21 cellular contexts compared by ENCODE assay signal in the genomic region with DNA sequence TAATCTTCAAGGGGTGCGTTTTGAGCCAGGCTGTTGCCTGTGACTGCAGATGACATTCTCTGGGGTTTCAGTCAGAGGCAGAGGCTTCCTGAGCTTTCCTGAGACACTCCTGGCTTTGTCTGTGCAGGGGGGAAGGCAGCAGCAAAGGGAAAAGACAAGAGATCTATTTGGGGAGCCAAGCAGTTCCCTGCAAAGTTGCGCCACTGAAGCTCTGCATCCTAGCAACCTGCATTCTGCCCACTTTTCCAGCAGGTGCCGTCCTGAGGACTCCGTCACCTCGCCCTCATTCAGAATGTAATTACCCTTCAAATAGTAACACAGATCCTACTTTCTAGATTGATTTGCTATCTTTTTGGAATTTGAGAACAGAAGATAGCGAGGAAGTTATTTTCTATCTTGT. TPM values are rescaled to one million over a fixed set of nuclear protein-coding genes. Genes with fewer than 3 reads are reported as not detected.
DNase-seq lines count a peak whose midpoint lies in the region; TF ChIP-seq lines count a peak whose summit lies in the region.
"Had no signal": no experiment of that assay in that cellular context is flagged by ENCODE, and none has a peak within 500 bp of the region (broad histone marks: within the 10 kb centered on the region; RNA-seq: fewer than 3 reads in every experiment).

No MANE protein-coding gene starts in this region.

- H3K27ac ChIP-seq in CD8-positive, alpha-beta memory T cell (ENCODE audit: low read depth, low read length), result no peak overlapping the region
- H3K27ac ChIP-seq in neural progenitor cell (no peak overlapping the region), Karpas-422 (ENCODE audit: low read length) (no peak overlapping the region), esophagus muscularis mucosa (replicated peaks in 1 of 4) (no peak overlapping the region)
- no peak overlapping the region for H3K27ac ChIP-seq in effector memory CD4-positive, alpha-beta T cell (ENCODE audit: insufficient read depth, low read length, poor library complexity, severe bottlenecking)
- H3K27ac ChIP-seq: right atrium auricular region, testis had no signal

- H3K27me3 Mint-ChIP-seq in CD8-positive, alpha-beta memory T cell, result peaks cover 45 to 79% of the 10 kb centered on the region in 2 donors
- H3K27me3 Mint-ChIP-seq in IgD-negative memory B cell (peaks cover 42% of the 10 kb centered on the region), brain (peaks cover 11% of the 10 kb centered on the region), neural progenitor cell (ENCODE audit: insufficient read depth, low read depth) (peaks cover 14% of the 10 kb centered on the region)

- CTCF ChIA-PET in CD8-positive, alpha-beta memory T cell (lab: Charles Lee), result no interaction called here

- TF ChIP-seq EP300 in esophagus muscularis mucosa (IDR thresholded peaks at IDR 0.05), result no peak

- H3K4me2 ChIP-seq in neural progenitor cell (peak overlapping the region; percentile 87), Karpas-422 (ENCODE audit: low read depth, low read length, poor library complexity, severe bottlenecking) (no peak overlapping the region)

- peak overlapping the region in 1 of 8 donors; percentile 7 for H3K27ac Mint-ChIP-seq in CD8-positive, alpha-beta memory T cell
- no peak overlapping the region for H3K27ac Mint-ChIP-seq in IgD-negative memory B cell
- H3K27ac Mint-ChIP-seq in brain, result peak overlapping the region in 4 of 5 experiments; percentile 43 to 75 (median 56)
- no peak overlapping the region for H3K27ac Mint-ChIP-seq in neural progenitor cell
- H3K27ac Mint-ChIP-seq: effector memory CD8-positive, alpha-beta T cell had no signal

- no peak for TF ChIP-seq POLR2A in esophagus muscularis mucosa (IDR thresholded peaks at IDR 0.05; ENCODE audit: low read depth)

- no peaks in the 10 kb centered on the region for H3K36me3 ChIP-seq in CD8-positive, alpha-beta memory T cell (ENCODE audit: insufficient read depth, low read length)
- H3K36me3 ChIP-seq in neural progenitor cell, result no peaks in the 10 kb centered on the region
- H3K36me3 ChIP-seq in effector memory CD4-positive, alpha-beta T cell (ENCODE audit: control insufficient read depth, insufficient read depth, low read length), result no peaks in the 10 kb centered on the region
- H3K36me3 ChIP-seq in Karpas-422 (ENCODE audit: insufficient read depth, low read length), result no peaks in the 10 kb centered on the region
- H3K36me3 ChIP-seq in esophagus muscularis mucosa, result no peaks in the 10 kb centered on the region
- H3K36me3 ChIP-seq: right atrium auricular region had no signal

- no peak for DNase-seq in CD8-positive, alpha-beta memory T cell
- DNase-seq in neural progenitor cell (ENCODE audit: low spot score) (peak; percentile 47), Karpas-422 (no peak), esophagus muscularis mucosa (ENCODE audit: extremely low spot score) (no peak)
- no peak for DNase-seq in effector memory CD4-positive, alpha-beta T cell
- DNase-seq: activated naive CD4-positive, alpha-beta T cell treated with Interleukin-2 at 50 U/mL for 16 hours; Caco-2; effector memory CD8-positive, alpha-beta T cell; EL; glutamatergic neuron; GOT3; mucosa of descending colon; NCI-H187; NCI-H524; SHP77 treated with DMSO at 0.1 percent for 48 hours; stimulated activated CD4-positive, alpha-beta T cell treated with anti-CD3 and anti-CD28 coated beads, Interleukin-15, amount 100 ng/mL, for 24 hours; testis had no signal

- POLR2A ChIA-PET in CD8-positive, alpha-beta memory T cell (lab: Charles Lee), result no interaction called here

- no peak overlapping the region for H3K4me3 ChIP-seq in CD8-positive, alpha-beta memory T cell (ENCODE audit: low read length)
- no peak overlapping the region for H3K4me3 ChIP-seq in neural progenitor cell
- no peak overlapping the region for H3K4me3 ChIP-seq in effector memory CD4-positive, alpha-beta T cell (ENCODE audit: insufficient read depth, low read depth, low read length, poor library complexity, severe bottlenecking)
- no peak overlapping the region for H3K4me3 ChIP-seq in Karpas-422 (ENCODE audit: low read length)
- no peak overlapping the region for H3K4me3 ChIP-seq in esophagus muscularis mucosa
- H3K4me3 ChIP-seq: mucosa of descending colon, right atrium auricular region, testis had no signal

- H2AFZ ChIP-seq in neural progenitor cell (replicated peaks), result peak overlapping the region; percentile 69
- no peak overlapping the region for H2AFZ ChIP-seq in Karpas-422 (ENCODE audit: low read length)

- H3K27me3 ChIP-seq in CD8-positive, alpha-beta memory T cell (ENCODE audit: insufficient read depth, low read length, poor library complexity, severe bottlenecking), result peaks cover 27% of the 10 kb centered on the region
- H3K27me3 ChIP-seq in neural progenitor cell (peaks cover 19% of the 10 kb centered on the region), Karpas-422 (ENCODE audit: low read length) (no peaks in the 10 kb centered on the region), esophagus muscularis mucosa (peaks cover 0 to 32% (median 0%) of the 10 kb centered on the region in 4 donors)
- H3K27me3 ChIP-seq in effector memory CD4-positive, alpha-beta T cell (replicated peaks; ENCODE audit: control insufficient read depth, insufficient read depth, low read length, poor library complexity, severe bottlenecking), result peaks cover 48% of the 10 kb centered on the region
- H3K27me3 ChIP-seq: testis had no signal

- H3K4me1 Mint-ChIP-seq in CD8-positive, alpha-beta memory T cell, result peaks cover 11 to 18% (median 15%) of the 10 kb centered on the region in 3 donors
- H3K4me1 Mint-ChIP-seq in IgD-negative memory B cell, result peaks cover 4 to 7% (median 5%) of the 10 kb centered on the region in 3 donors
- H3K4me1 Mint-ChIP-seq in brain, result peaks cover 36% of the 10 kb centered on the region
- peaks cover 25% of the 10 kb centered on the region for H3K4me1 Mint-ChIP-seq in neural progenitor cell

- intact Hi-C loops in esophagus muscularis mucosa (cut with DNase I), result no loop called here

- H3K9me3 Mint-ChIP-seq in CD8-positive, alpha-beta memory T cell, result no peaks in the 10 kb centered on the region
- H3K9me3 Mint-ChIP-seq in IgD-negative memory B cell (peaks cover 0 to 1% (median 0%) of the 10 kb centered on the region in 3 donors), brain (no peaks in the 10 kb centered on the region), neural progenitor cell (no peaks in the 10 kb centered on the region)
- H3K9me3 Mint-ChIP-seq: effector memory CD8-positive, alpha-beta T cell had no signal

- H3K9me2 ChIP-seq in Karpas-422 (replicated peaks; ENCODE audit: insufficient read depth, low read length), result no peaks in the 10 kb centered on the region

- H3F3A ChIP-seq in neural progenitor cell (ENCODE audit: low read depth), result peaks cover 21% of the 10 kb centered on the region

- no peak overlapping the region for H3K9ac ChIP-seq in neural progenitor cell
- no peak overlapping the region for H3K9ac ChIP-seq in Karpas-422 (ENCODE audit: low read length)

- H3K79me2 ChIP-seq in neural progenitor cell (ENCODE audit: low read depth) (peaks cover 6% of the 10 kb centered on the region), Karpas-422 (ENCODE audit: low read length) (no peaks in the 10 kb centered on the region)

- WGBS in esophagus muscularis mucosa, result 91% methylated on average over 6 of the region's 6 CpGs

- TF ChIP-seq CTCF in brain (conservative IDR thresholded peaks at IDR 0.05) (no peak), neural progenitor cell (IDR thresholded peaks at IDR 0.05) (peak; percentile 26), esophagus muscularis mucosa (IDR thresholded peaks at IDR 0.05) (no peak)

- H3K9me3 ChIP-seq in CD8-positive, alpha-beta memory T cell (ENCODE audit: low read length), result no peaks in the 10 kb centered on the region
- H3K9me3 ChIP-seq in neural progenitor cell (ENCODE audit: low read depth) (no peaks in the 10 kb centered on the region), Karpas-422 (ENCODE audit: low read length) (no peaks in the 10 kb centered on the region), esophagus muscularis mucosa (no peaks in the 10 kb centered on the region)
- H3K9me3 ChIP-seq in effector memory CD4-positive, alpha-beta T cell (ENCODE audit: control insufficient read depth, low read length), result no peaks in the 10 kb centered on the region
- H3K9me3 ChIP-seq: Caco-2, mucosa of descending colon, right atrium auricular region, testis had no signal

- no peaks in the 10 kb centered on the region for H4K20me1 ChIP-seq in neural progenitor cell (ENCODE audit: low read depth)
- no peaks in the 10 kb centered on the region for H4K20me1 ChIP-seq in Karpas-422 (ENCODE audit: insufficient read depth, low read depth, low read length)

- H3K36me3 Mint-ChIP-seq in CD8-positive, alpha-beta memory T cell, result peaks cover 0 to 2% (median 0%) of the 10 kb centered on the region in 3 donors
- H3K36me3 Mint-ChIP-seq in IgD-negative memory B cell (no peaks in the 10 kb centered on the region), brain (no peaks in the 10 kb centered on the region), neural progenitor cell (no peaks in the 10 kb centered on the region)

- H3K4me1 ChIP-seq in CD8-positive, alpha-beta memory T cell (ENCODE audit: insufficient read depth, low read length), result peaks cover 15% of the 10 kb centered on the region
- H3K4me1 ChIP-seq in neural progenitor cell, result peaks cover 27% of the 10 kb centered on the region
- peaks cover 7% of the 10 kb centered on the region for H3K4me1 ChIP-seq in effector memory CD4-positive, alpha-beta T cell (ENCODE audit: control insufficient read depth, insufficient read depth, low read length, poor library complexity, severe bottlenecking)
- peaks cover 3% of the 10 kb centered on the region; the same call in 1 of the 2 replicates for H3K4me1 ChIP-seq in Karpas-422 (ENCODE audit: low read length)
- H3K4me1 ChIP-seq in esophagus muscularis mucosa, result peaks cover 10 to 24% (median 18%) of the 10 kb centered on the region in 4 donors

- H3K4me3 Mint-ChIP-seq in CD8-positive, alpha-beta memory T cell, result peak overlapping the region in 4 of 7 donors; percentile 1 to 34 (median 19)
- H3K4me3 Mint-ChIP-seq in IgD-negative memory B cell, result peak overlapping the region in 3 of 4 donors; percentile 19 to 44 (median 39)
- peak overlapping the region in 4 of 5 experiments; percentile 74 to 78 (median 77) for H3K4me3 Mint-ChIP-seq in brain
- H3K4me3 Mint-ChIP-seq in neural progenitor cell, result peak overlapping the region; percentile 84

RNA-seq across cellular contexts. Expression of gene TMEM158, which starts 1.9 kb away (rescaled TPM):
- total RNA-seq in CD8-positive, alpha-beta memory T cell, result under 1 TPM; 0.11 to 0.13 TPM
- not detected for polyA plus RNA-seq in CD8-positive, alpha-beta memory T cell
- polyA plus RNA-seq in IgD-negative memory B cell, result not detected
- polyA plus RNA-seq in brain (ENCODE audit: insufficient read depth, low read depth, low replicate concordance), result 13.0 TPM
- 2.7 and 5.5 TPM in 2 replicates for total RNA-seq in neural progenitor cell (ENCODE audit: low replicate concordance)
- not detected in 2 replicates for total RNA-seq in Karpas-422 (2014; rRNA removed; shearing (Covaris generic); ENCODE audit: low replicate concordance)
- 1 to 10 TPM; 1.2 to 6.4 (median 2.3) TPM for total RNA-seq in esophagus muscularis mucosa
- total RNA-seq: OCI-LY7, right atrium auricular region had no signal

Comparison
In these comparisons a context has a peak if more than half of its experiments do, and no peak if none do; other contexts are left out.
1. H3K27ac Mint-ChIP-seq: peak in brain (4 of 5); none in IgD-negative memory B cell (0 of 3) and neural progenitor cell (single experiment).
2. H3K4me3 Mint-ChIP-seq: peak in every context shown above with its lines; median percentile 84 in neural progenitor cell; 77 in brain; 39 in IgD-negative memory B cell; 19 in CD8-positive, alpha-beta memory T cell.